Comparison of ENCODE assay signal across 8 cellular contexts in genomic region chr7:148986737-148987009, GRCh38. TPM values are rescaled to one million over a fixed set of nuclear protein-coding genes. Genes with fewer than 3 reads are reported as not detected.
DNase-seq lines count a peak whose midpoint lies in the region; TF ChIP-seq lines count a peak whose summit lies in the region.

No MANE protein-coding gene starts in this region.

- TF ChIP-seq CTCF in GM12864 (IDR thresholded peaks at IDR 0.05; ENCODE audit: low read depth, low read length, missing control alignments) (no peak), NB4 (IDR thresholded peaks at IDR 0.05; ENCODE audit: low read depth, low read length) (no peak), progenitor cell of endocrine pancreas (IDR thresholded peaks at IDR 0.05; ENCODE audit: unreplicated experiment) (no peak)

- H3K4me1 Mint-ChIP-seq in dendritic cell treated with granulocyte-macrophage colony-stimulating factor and Interleukin-4, amounts not matched to agents 40 ng/mL and 50 ng/mL, for 4 days (ENCODE audit: low read depth), result peaks cover 40% of the 10 kb centered on the region
- H3K4me1 Mint-ChIP-seq in progenitor cell of endocrine pancreas (ENCODE audit: low read depth), result peaks cover 31% of the 10 kb centered on the region

- intact Hi-C loops in dendritic cell treated with granulocyte-macrophage colony-stimulating factor and Interleukin-4, amounts not matched to agents 40 ng/mL and 50 ng/mL, for 4 days (cut with micrococcal nuclease), result loop anchor here (5.0 kb wide), 1 partner anchor 41 kb away; the partner anchor contains the start of gene PDIA4

- H3K4me3 ChIP-seq in GM12864 (ENCODE audit: low read depth, low read length) (peak overlapping the region; percentile 26), NB4 (ENCODE audit: low read depth, low read length) (peak overlapping the region; percentile 59)

- H3K9me3 Mint-ChIP-seq in dendritic cell treated with granulocyte-macrophage colony-stimulating factor and Interleukin-4, amounts not matched to agents 40 ng/mL and 50 ng/mL, for 4 days, result no peaks in the 10 kb centered on the region
- no peaks in the 10 kb centered on the region for H3K9me3 Mint-ChIP-seq in progenitor cell of endocrine pancreas (ENCODE audit: low read depth)

- peaks cover 11% of the 10 kb centered on the region for H3K36me3 Mint-ChIP-seq in dendritic cell treated with granulocyte-macrophage colony-stimulating factor and Interleukin-4, amounts not matched to agents 40 ng/mL and 50 ng/mL, for 4 days (ENCODE audit: low read depth)
- no peaks in the 10 kb centered on the region for H3K36me3 Mint-ChIP-seq in progenitor cell of endocrine pancreas (ENCODE audit: insufficient read depth)

- H3K27ac Mint-ChIP-seq in dendritic cell treated with granulocyte-macrophage colony-stimulating factor and Interleukin-4, amounts not matched to agents 40 ng/mL and 50 ng/mL, for 4 days, result peak overlapping the region; percentile 86
- H3K27ac Mint-ChIP-seq in progenitor cell of endocrine pancreas, result peak overlapping the region; percentile 96

- TF ChIP-seq POLR2A in NB4 (IDR thresholded peaks at IDR 0.05; ENCODE audit: extremely low read depth, insufficient read length), result no peak

- DNase-seq in GM12864 (ENCODE audit: low read depth) (no peak), NB4 (ENCODE audit: low read depth) (no peak), progenitor cell of endocrine pancreas (ENCODE audit: low spot score, unreplicated experiment) (no peak), CD1c-positive myeloid dendritic cell (ENCODE audit: extremely low spot score) (no peak), NCI-H82 (lab: John Stamatoyannopoulos, UW) (no peak), KG1 (lab: John Stamatoyannopoulos, UW) (no peak)
- DNase-seq in activated CD4-positive, alpha-beta T cell treated with anti-CD3 and anti-CD28 coated beads, Interleukin-2, amount 50 U/mL, for 1 hour, result no peak

- H3K4me3 Mint-ChIP-seq in dendritic cell treated with granulocyte-macrophage colony-stimulating factor and Interleukin-4, amounts not matched to agents 40 ng/mL and 50 ng/mL, for 4 days, result no peak overlapping the region
- peak overlapping the region; percentile 67 for H3K4me3 Mint-ChIP-seq in progenitor cell of endocrine pancreas (ENCODE audit: low read depth)

- peaks cover 8% of the 10 kb centered on the region for H3K27me3 Mint-ChIP-seq in dendritic cell treated with granulocyte-macrophage colony-stimulating factor and Interleukin-4, amounts not matched to agents 40 ng/mL and 50 ng/mL, for 4 days
- no peaks in the 10 kb centered on the region for H3K27me3 Mint-ChIP-seq in progenitor cell of endocrine pancreas

RNA-seq across cellular contexts. Expression of gene PDIA4, which starts 41.6 kb away (rescaled TPM):
- total RNA-seq in progenitor cell of endocrine pancreas, result 238 TPM in 2 replicates
